Comparison of ENCODE assay signal across 2 cellular contexts in genomic region chr21:32143222-32143939, GRCh38.
TF ChIP-seq lines count a peak whose summit lies in the region.

No MANE protein-coding gene starts in this region.

TF ChIP-seq in GM23338, 12 proteins besides CTCF, POLR2A, EP300 and RAD21:
- TF ChIP-seq NANOG (IDR thresholded peaks at IDR 0.05; ENCODE audit: borderline replicate concordance) = no peak
- TF ChIP-seq ETS1 (IDR thresholded peaks at IDR 0.05) = no peak
- TF ChIP-seq REST (IDR thresholded peaks at IDR 0.05; ENCODE audit: unreplicated experiment) = no peak
- no peak for TF ChIP-seq ZNF114 (CRISPR knock-in tag; IDR thresholded peaks at IDR 0.05)
- no peak for TF ChIP-seq ZNF331 (CRISPR knock-in tag; IDR thresholded peaks at IDR 0.05; ENCODE audit: low read depth)
- TF ChIP-seq ZNF462 (CRISPR knock-in tag; IDR thresholded peaks at IDR 0.05) = no peak
- TF ChIP-seq CREB1 (CRISPR knock-in tag; IDR thresholded peaks at IDR 0.05; ENCODE audit: low read depth) = no peak
- no peak for TF ChIP-seq STAT1 (IDR thresholded peaks at IDR 0.05; ENCODE audit: unreplicated experiment)
- TF ChIP-seq JUNB (IDR thresholded peaks at IDR 0.05; ENCODE audit: unreplicated experiment) = no peak
- no peak for TF ChIP-seq POLR2AphosphoS5 (IDR thresholded peaks at IDR 0.05; ENCODE audit: low read depth)
- TF ChIP-seq EZH2phosphoT487 (IDR thresholded peaks at IDR 0.05; ENCODE audit: unreplicated experiment) = no peak
- no peak for TF ChIP-seq EZH2 (IDR thresholded peaks at IDR 0.05; ENCODE audit: low read depth, unreplicated experiment)
TF ChIP-seq in GM23338: peak in this region for 0.

TF ChIP-seq in K562, 482 proteins besides CTCF, POLR2A, EP300 and RAD21:
- TF ChIP-seq ZNF609 (CRISPR knock-in tag; IDR thresholded peaks at IDR 0.05; ENCODE audit: borderline replicate concordance) (no peak), BRF2 (IDR thresholded peaks at IDR 0.05; ENCODE audit: borderline replicate concordance, insufficient read depth, insufficient read length) (no peak), RBM34 (IDR thresholded peaks at IDR 0.05; ENCODE audit: borderline replicate concordance, insufficient read depth, low read length) (no peak), MYC (IDR thresholded peaks at IDR 0.05; ENCODE audit: low read depth, low read length) (no peak), MYC (CRISPR knock-in tag; IDR thresholded peaks at IDR 0.05; ENCODE audit: borderline replicate concordance, low read depth) (no peak), CHD4 (IDR thresholded peaks at IDR 0.05; ENCODE audit: insufficient read depth, insufficient replicate concordance, low read depth, low read length, poor library complexity, severe bottlenecking) (no peak), MTA3 (IDR thresholded peaks at IDR 0.05; ENCODE audit: borderline replicate concordance) (no peak), NFIC (IDR thresholded peaks at IDR 0.05) (no peak), RBBP5 (IDR thresholded peaks at IDR 0.05; ENCODE audit: borderline replicate concordance, insufficient read depth, low read length, poor library complexity, severe bottlenecking) (no peak), MBD1 (CRISPR knock-in tag; IDR thresholded peaks at IDR 0.05) (no peak), DPF2 (IDR thresholded peaks at IDR 0.05) (no peak), ZNF253 (CRISPR knock-in tag; conservative IDR thresholded peaks at IDR 0.05) (no peak), XRCC3 (IDR thresholded peaks at IDR 0.05) (no peak), ZNF445 (CRISPR knock-in tag; IDR thresholded peaks at IDR 0.05; ENCODE audit: low read depth) (no peak), POLR2H (tag; IDR thresholded peaks at IDR 0.05; ENCODE audit: low read depth) (no peak), ZNF695 (CRISPR knock-in tag; IDR thresholded peaks at IDR 0.05) (no peak)
TF ChIP-seq in K562: peak in this region for 0.
